Comparison of ENCODE assay signal across 8 cellular contexts in the genomic region with DNA sequence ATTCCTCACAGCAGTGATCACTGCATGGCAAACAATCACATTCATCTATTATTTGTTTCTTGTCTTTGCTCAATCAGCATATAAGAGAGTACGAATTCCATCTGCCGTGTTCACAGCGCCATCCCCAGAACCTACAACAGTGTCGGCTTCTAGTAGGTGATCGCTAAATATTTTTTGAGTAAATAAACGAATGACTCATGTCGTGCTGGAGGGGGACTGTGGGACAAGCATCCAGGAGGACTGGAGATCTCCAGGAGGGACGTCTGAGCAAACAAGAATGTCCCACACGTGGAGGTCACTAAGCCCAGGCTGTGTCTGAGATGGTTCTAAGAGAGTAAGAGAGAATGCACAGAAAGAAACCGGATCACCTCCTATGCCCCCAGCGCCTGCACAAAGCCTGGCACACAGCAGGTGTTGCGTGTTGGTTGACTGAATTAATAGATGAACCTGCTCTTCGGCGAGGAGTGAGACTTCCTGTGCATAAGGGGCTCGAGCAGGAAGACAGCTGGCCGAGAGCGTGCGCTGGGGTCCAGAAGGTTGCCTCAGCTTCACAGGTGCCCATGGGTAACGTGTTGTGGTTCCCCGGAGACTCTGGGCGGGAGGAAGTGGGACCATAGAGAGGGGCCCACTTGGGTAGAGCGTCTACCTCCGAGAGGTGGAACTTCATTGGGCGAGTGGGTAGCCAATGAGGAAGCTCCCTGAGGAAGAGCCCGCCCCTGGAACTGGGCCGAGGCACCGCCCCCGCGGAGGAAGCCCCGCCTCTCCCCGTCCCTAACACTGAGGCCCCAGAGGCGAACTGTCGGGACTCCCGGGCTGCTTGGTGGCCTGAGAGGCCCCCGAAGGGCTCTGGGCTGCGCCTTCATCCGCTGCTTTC.
DNase-seq lines count a peak whose midpoint lies in the region; ATAC-seq and TF ChIP-seq lines count a peak whose summit lies in the region.

No MANE protein-coding gene starts in this region.

- H3K9me3 ChIP-seq in right atrium auricular region, result no peaks in the 10 kb centered on the region

- H3K27me3 Mint-ChIP-seq in activated CD4-positive, alpha-beta T cell treated with anti-CD3 and anti-CD28 coated beads, Interleukin-2, amount 10 ng/mL, durations not matched to agents 24 days and 14 days, result peaks cover 7% of the 10 kb centered on the region

- peaks cover 0 to 5% of the 10 kb centered on the region in 2 donors for H3K27me3 ChIP-seq in right atrium auricular region

- no peak overlapping the region for H3K4me3 Mint-ChIP-seq in activated CD4-positive, alpha-beta T cell treated with anti-CD3 and anti-CD28 coated beads, Interleukin-2, amount 10 ng/mL, durations not matched to agents 24 days and 14 days

- H3K27ac ChIP-seq in right atrium auricular region, result no peak overlapping the region

- peak; percentile 82 for ATAC-seq in Right ventricle myocardium inferior
- ATAC-seq in HG03108 (IDR thresholded peaks at IDR 0.05; ENCODE audit: unreplicated experiment), result peak; percentile 98

- intact Hi-C loops in Right ventricle myocardium inferior (cut with DNase I), result no loop called here
- intact Hi-C loops in activated CD4-positive, alpha-beta T cell treated with anti-CD3 and anti-CD28 coated beads, Interleukin-2, amount 10 ng/mL, durations not matched to agents 24 days and 14 days (cut with micrococcal nuclease), result no loop called here

- H3K9me3 Mint-ChIP-seq in activated CD4-positive, alpha-beta T cell treated with anti-CD3 and anti-CD28 coated beads, Interleukin-2, amount 10 ng/mL, durations not matched to agents 24 days and 14 days, result no peaks in the 10 kb centered on the region

- H3K4me1 Mint-ChIP-seq in activated CD4-positive, alpha-beta T cell treated with anti-CD3 and anti-CD28 coated beads, Interleukin-2, amount 10 ng/mL, durations not matched to agents 24 days and 14 days, result peaks cover 2% of the 10 kb centered on the region

- H3K36me3 ChIP-seq in right atrium auricular region, result no peaks in the 10 kb centered on the region

- DNase-seq in Right ventricle myocardium inferior (ENCODE audit: missing footprints), result peak; percentile 75
- no peak for DNase-seq in right atrium auricular region (ENCODE audit: low spot score)
- DNase-seq in NCI-H345 (lab: John Stamatoyannopoulos, UW), result peak; percentile 98
- peak; percentile 95 for DNase-seq in activated CD4-positive, alpha-beta T cell treated with anti-CD3 and anti-CD28 coated beads, Interleukin-2, amount 10 ng/mL, durations not matched to agents 24 days and 14 days
- DNase-seq in effector CD4-positive, alpha-beta T cell, result peak; percentile 82
- peak; percentile 69 for DNase-seq in middle frontal gyrus (ENCODE audit: extremely low spot score, low spot score)
- DNase-seq in stimulated activated CD8-positive, alpha-beta memory T cell treated with anti-CD3 and anti-CD28 coated beads, Interleukin-2, amount 100 ng/mL, for 1 hour (ENCODE audit: low read depth in 2 of 2), result peak; percentile 73 to 79

- H3K36me3 Mint-ChIP-seq in activated CD4-positive, alpha-beta T cell treated with anti-CD3 and anti-CD28 coated beads, Interleukin-2, amount 10 ng/mL, durations not matched to agents 24 days and 14 days (ENCODE audit: low read depth), result no peaks in the 10 kb centered on the region

- TF ChIP-seq CTCF in right atrium auricular region (IDR thresholded peaks at IDR 0.05), result no peak

- H3K4me1 ChIP-seq in right atrium auricular region, result no peaks in the 10 kb centered on the region

- peak overlapping the region in 1 of 2 donors; percentile 30 for H3K4me3 ChIP-seq in right atrium auricular region

- no peak overlapping the region for H3K27ac Mint-ChIP-seq in activated CD4-positive, alpha-beta T cell treated with anti-CD3 and anti-CD28 coated beads, Interleukin-2, amount 10 ng/mL, durations not matched to agents 24 days and 14 days
